Comparison of ENCODE assay signal across 2 cellular contexts in the genomic region with DNA sequence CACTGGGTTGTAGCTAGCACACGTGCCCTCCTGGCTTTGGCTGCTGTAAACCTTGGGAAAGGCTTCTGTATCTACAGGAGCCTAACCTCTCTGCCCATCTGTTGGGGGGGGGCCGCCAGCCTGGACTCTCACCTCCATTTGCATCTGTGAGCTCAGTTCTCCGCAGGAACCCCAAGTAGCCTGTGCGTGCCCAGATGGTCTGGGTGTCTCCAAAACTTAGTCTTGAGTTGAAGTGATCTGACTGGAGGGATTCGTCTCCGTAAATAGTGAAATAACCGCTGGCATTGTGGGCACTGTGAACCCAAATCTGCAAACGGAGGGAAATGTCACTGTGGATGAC.
TF ChIP-seq lines count a peak whose summit lies in the region.

No MANE protein-coding gene starts in this region.

TF ChIP-seq in IMR-90, 13 proteins besides CTCF, POLR2A, EP300 and RAD21:
- TF ChIP-seq, protein P1, sequence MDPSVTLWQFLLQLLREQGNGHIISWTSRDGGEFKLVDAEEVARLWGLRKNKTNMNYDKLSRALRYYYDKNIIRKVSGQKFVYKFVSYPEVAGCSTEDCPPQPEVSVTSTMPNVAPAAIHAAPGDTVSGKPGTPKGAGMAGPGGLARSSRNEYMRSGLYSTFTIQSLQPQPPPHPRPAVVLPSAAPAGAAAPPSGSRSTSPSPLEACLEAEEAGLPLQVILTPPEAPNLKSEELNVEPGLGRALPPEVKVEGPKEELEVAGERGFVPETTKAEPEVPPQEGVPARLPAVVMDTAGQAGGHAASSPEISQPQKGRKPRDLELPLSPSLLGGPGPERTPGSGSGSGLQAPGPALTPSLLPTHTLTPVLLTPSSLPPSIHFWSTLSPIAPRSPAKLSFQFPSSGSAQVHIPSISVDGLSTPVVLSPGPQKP (IDR thresholded peaks at IDR 0.05; ENCODE audit: borderline replicate concordance, low read depth, low read length) = no peak
- TF ChIP-seq MAZ (IDR thresholded peaks at IDR 0.05; ENCODE audit: borderline replicate concordance, low read depth, low read length) (no peak), BHLHE40 (IDR thresholded peaks at IDR 0.05; ENCODE audit: low read depth, low read length) (no peak), FOS (IDR thresholded peaks at IDR 0.05; ENCODE audit: low read depth, low read length) (no peak), CHD1 (IDR thresholded peaks at IDR 0.05; ENCODE audit: low read depth, low read length) (no peak), NFE2L2 (IDR thresholded peaks at IDR 0.05; ENCODE audit: low read depth, low read length) (no peak), RCOR1 (IDR thresholded peaks at IDR 0.05; ENCODE audit: insufficient replicate concordance, low read length) (no peak), MXI1 (IDR thresholded peaks at IDR 0.05; ENCODE audit: borderline replicate concordance, low read depth, low read length) (no peak)

TF ChIP-seq in GM12878, 131 proteins besides CTCF, POLR2A, EP300 and RAD21:
- no peak for TF ChIP-seq DPF2 (IDR thresholded peaks at IDR 0.05)
- no peak for TF ChIP-seq KDM1A (IDR thresholded peaks at IDR 0.05; ENCODE audit: borderline replicate concordance)
- TF ChIP-seq TCF7 (IDR thresholded peaks at IDR 0.05; ENCODE audit: borderline replicate concordance) = no peak
- TF ChIP-seq NFXL1 (IDR thresholded peaks at IDR 0.05; ENCODE audit: borderline replicate concordance) = no peak
- TF ChIP-seq, protein P2, sequence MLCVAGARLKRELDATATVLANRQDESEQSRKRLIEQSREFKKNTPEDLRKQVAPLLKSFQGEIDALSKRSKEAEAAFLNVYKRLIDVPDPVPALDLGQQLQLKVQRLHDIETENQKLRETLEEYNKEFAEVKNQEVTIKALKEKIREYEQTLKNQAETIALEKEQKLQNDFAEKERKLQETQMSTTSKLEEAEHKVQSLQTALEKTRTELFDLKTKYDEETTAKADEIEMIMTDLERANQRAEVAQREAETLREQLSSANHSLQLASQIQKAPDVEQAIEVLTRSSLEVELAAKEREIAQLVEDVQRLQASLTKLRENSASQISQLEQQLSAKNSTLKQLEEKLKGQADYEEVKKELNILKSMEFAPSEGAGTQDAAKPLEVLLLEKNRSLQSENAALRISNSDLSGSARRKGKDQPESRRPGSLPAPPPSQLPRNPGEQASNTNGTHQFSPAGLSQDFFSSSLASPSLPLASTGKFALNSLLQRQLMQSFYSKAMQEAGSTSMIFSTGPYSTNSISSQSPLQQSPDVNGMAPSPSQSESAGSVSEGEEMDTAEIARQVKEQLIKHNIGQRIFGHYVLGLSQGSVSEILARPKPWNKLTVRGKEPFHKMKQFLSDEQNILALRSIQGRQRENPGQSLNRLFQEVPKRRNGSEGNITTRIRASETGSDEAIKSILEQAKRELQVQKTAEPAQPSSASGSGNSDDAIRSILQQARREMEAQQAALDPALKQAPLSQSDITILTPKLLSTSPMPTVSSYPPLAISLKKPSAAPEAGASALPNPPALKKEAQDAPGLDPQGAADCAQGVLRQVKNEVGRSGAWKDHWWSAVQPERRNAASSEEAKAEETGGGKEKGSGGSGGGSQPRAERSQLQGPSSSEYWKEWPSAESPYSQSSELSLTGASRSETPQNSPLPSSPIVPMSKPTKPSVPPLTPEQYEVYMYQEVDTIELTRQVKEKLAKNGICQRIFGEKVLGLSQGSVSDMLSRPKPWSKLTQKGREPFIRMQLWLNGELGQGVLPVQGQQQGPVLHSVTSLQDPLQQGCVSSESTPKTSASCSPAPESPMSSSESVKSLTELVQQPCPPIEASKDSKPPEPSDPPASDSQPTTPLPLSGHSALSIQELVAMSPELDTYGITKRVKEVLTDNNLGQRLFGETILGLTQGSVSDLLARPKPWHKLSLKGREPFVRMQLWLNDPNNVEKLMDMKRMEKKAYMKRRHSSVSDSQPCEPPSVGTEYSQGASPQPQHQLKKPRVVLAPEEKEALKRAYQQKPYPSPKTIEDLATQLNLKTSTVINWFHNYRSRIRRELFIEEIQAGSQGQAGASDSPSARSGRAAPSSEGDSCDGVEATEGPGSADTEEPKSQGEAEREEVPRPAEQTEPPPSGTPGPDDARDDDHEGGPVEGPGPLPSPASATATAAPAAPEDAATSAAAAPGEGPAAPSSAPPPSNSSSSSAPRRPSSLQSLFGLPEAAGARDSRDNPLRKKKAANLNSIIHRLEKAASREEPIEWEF (IDR thresholded peaks at IDR 0.05; ENCODE audit: insufficient replicate concordance, low read depth, low read length) = no peak
- TF ChIP-seq CHD1 (IDR thresholded peaks at IDR 0.05; ENCODE audit: low read depth, low read length) = no peak
- TF ChIP-seq MEF2A (IDR thresholded peaks at IDR 0.05; ENCODE audit: insufficient read depth, low read depth, low read length) = no peak
- no peak for TF ChIP-seq YBX1 (IDR thresholded peaks at IDR 0.05)
- TF ChIP-seq GATAD2B (conservative IDR thresholded peaks at IDR 0.05; ENCODE audit: low read depth) = no peak
- no peak for TF ChIP-seq WRNIP1 (IDR thresholded peaks at IDR 0.05; ENCODE audit: borderline replicate concordance, low read depth, low read length)
- TF ChIP-seq, protein P3, sequence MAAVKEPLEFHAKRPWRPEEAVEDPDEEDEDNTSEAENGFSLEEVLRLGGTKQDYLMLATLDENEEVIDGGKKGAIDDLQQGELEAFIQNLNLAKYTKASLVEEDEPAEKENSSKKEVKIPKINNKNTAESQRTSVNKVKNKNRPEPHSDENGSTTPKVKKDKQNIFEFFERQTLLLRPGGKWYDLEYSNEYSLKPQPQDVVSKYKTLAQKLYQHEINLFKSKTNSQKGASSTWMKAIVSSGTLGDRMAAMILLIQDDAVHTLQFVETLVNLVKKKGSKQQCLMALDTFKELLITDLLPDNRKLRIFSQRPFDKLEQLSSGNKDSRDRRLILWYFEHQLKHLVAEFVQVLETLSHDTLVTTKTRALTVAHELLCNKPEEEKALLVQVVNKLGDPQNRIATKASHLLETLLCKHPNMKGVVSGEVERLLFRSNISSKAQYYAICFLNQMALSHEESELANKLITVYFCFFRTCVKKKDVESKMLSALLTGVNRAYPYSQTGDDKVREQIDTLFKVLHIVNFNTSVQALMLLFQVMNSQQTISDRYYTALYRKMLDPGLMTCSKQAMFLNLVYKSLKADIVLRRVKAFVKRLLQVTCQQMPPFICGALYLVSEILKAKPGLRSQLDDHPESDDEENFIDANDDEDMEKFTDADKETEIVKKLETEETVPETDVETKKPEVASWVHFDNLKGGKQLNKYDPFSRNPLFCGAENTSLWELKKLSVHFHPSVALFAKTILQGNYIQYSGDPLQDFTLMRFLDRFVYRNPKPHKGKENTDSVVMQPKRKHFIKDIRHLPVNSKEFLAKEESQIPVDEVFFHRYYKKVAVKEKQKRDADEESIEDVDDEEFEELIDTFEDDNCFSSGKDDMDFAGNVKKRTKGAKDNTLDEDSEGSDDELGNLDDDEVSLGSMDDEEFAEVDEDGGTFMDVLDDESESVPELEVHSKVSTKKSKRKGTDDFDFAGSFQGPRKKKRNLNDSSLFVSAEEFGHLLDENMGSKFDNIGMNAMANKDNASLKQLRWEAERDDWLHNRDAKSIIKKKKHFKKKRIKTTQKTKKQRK (IDR thresholded peaks at IDR 0.05; ENCODE audit: low read depth, low read length) = no peak
- TF ChIP-seq RELA (IDR thresholded peaks at IDR 0.05; ENCODE audit: borderline replicate concordance, partially characterized antibody) = no peak
- no peak for TF ChIP-seq CHD2 (IDR thresholded peaks at IDR 0.05; ENCODE audit: borderline replicate concordance, low read depth, low read length)
- TF ChIP-seq POLR2AphosphoS5 (IDR thresholded peaks at IDR 0.05; ENCODE audit: low read length) = no peak
- TF ChIP-seq, protein P4, sequence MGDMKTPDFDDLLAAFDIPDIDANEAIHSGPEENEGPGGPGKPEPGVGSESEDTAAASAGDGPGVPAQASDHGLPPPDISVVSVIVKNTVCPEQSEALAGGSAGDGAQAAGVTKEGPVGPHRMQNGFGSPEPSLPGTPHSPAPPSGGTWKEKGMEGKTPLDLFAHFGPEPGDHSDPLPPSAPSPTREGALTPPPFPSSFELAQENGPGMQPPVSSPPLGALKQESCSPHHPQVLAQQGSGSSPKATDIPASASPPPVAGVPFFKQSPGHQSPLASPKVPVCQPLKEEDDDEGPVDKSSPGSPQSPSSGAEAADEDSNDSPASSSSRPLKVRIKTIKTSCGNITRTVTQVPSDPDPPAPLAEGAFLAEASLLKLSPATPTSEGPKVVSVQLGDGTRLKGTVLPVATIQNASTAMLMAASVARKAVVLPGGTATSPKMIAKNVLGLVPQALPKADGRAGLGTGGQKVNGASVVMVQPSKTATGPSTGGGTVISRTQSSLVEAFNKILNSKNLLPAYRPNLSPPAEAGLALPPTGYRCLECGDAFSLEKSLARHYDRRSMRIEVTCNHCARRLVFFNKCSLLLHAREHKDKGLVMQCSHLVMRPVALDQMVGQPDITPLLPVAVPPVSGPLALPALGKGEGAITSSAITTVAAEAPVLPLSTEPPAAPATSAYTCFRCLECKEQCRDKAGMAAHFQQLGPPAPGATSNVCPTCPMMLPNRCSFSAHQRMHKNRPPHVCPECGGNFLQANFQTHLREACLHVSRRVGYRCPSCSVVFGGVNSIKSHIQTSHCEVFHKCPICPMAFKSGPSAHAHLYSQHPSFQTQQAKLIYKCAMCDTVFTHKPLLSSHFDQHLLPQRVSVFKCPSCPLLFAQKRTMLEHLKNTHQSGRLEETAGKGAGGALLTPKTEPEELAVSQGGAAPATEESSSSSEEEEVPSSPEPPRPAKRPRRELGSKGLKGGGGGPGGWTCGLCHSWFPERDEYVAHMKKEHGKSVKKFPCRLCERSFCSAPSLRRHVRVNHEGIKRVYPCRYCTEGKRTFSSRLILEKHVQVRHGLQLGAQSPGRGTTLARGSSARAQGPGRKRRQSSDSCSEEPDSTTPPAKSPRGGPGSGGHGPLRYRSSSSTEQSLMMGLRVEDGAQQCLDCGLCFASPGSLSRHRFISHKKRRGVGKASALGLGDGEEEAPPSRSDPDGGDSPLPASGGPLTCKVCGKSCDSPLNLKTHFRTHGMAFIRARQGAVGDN (IDR thresholded peaks at IDR 0.05) = no peak
- TF ChIP-seq, protein P5, sequence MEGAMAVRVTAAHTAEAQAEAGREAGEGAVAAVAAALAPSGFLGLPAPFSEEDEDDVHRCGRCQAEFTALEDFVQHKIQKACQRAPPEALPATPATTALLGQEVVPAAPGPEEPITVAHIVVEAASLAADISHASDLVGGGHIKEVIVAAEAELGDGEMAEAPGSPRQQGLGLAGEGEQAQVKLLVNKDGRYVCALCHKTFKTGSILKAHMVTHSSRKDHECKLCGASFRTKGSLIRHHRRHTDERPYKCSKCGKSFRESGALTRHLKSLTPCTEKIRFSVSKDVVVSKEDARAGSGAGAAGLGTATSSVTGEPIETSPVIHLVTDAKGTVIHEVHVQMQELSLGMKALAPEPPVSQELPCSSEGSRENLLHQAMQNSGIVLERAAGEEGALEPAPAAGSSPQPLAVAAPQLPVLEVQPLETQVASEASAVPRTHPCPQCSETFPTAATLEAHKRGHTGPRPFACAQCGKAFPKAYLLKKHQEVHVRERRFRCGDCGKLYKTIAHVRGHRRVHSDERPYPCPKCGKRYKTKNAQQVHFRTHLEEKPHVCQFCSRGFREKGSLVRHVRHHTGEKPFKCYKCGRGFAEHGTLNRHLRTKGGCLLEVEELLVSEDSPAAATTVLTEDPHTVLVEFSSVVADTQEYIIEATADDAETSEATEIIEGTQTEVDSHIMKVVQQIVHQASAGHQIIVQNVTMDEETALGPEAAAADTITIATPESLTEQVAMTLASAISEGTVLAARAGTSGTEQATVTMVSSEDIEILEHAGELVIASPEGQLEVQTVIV (IDR thresholded peaks at IDR 0.05; ENCODE audit: borderline replicate concordance, partially characterized antibody) = no peak
- no peak for TF ChIP-seq FOXK2 (IDR thresholded peaks at IDR 0.05)
- TF ChIP-seq FOS (IDR thresholded peaks at IDR 0.05; ENCODE audit: borderline replicate concordance, extremely low read depth, insufficient read length) = no peak
